24 cellular contexts compared by ENCODE assay signal in genomic region chr16:86910146-86910805, GRCh38.
DNase-seq lines count a peak whose midpoint lies in the region; ATAC-seq and TF ChIP-seq lines count a peak whose summit lies in the region.
"Had no signal": no experiment of that assay in that cellular context is flagged by ENCODE, and none has a peak within 500 bp of the region (broad histone marks: within the 10 kb centered on the region; RNA-seq: fewer than 3 reads in every experiment).

No MANE protein-coding gene starts in this region.

- BruUV-seq in A673 (replicated peaks; lab: Mats Ljungman, UMichigan), result no TSS peak

- H3K36me3 Mint-ChIP-seq in nephron progenitor cell (ENCODE audit: low read depth), result no peaks in the 10 kb centered on the region
- no peaks in the 10 kb centered on the region for H3K36me3 Mint-ChIP-seq in activated CD8-positive, alpha-beta T cell treated with anti-CD3 and anti-CD28 coated beads, Interleukin-2, amount 10 ng/mL, durations not matched to agents 7 days and 5 days (ENCODE audit: low read depth)
- H3K36me3 Mint-ChIP-seq: CD4-positive, CD25-positive, alpha-beta regulatory T cell had no signal

- DNase-seq in A673 (ENCODE audit: low spot score), result peak; percentile 80
- peak; percentile 50 for DNase-seq in glomerular visceral epithelial cell (ENCODE audit: extremely low spot score)
- DNase-seq in nephron progenitor cell, result no peak
- DNase-seq in NK-92 (lab: John Stamatoyannopoulos, UW; ENCODE audit: unreplicated experiment), result no peak
- no peak for DNase-seq in SK-N-SH
- no peak for DNase-seq in activated CD8-positive, alpha-beta T cell treated with anti-CD3 and anti-CD28 coated beads, Interleukin-2, amount 10 ng/mL, durations not matched to agents 7 days and 5 days
- DNase-seq: BE2C; CD4-positive, CD25-positive, alpha-beta regulatory T cell; EL; GF-D8; KBM-7; NCI-H1092 treated with DMSO at 0.1 percent for 48 hours; NCI-H146; NCI-H2029; NCI-H226; NCI-H510A treated with DMSO at 0.1 percent for 48 hours; NCI-H748 treated with DMSO at 0.1 percent for 48 hours; NK-92 treated with Interleukin-12 subunit alpha and Interleukin-12 subunit beta, amount 100 ng/mL, for 24 hours; SIG-M5 had no signal

- H3K4me1 Mint-ChIP-seq in nephron progenitor cell, result peaks cover 17% of the 10 kb centered on the region
- no peaks in the 10 kb centered on the region for H3K4me1 Mint-ChIP-seq in activated CD8-positive, alpha-beta T cell treated with anti-CD3 and anti-CD28 coated beads, Interleukin-2, amount 10 ng/mL, durations not matched to agents 7 days and 5 days (ENCODE audit: low read depth)
- H3K4me1 Mint-ChIP-seq: CD4-positive, CD25-positive, alpha-beta regulatory T cell had no signal

- CTCF ChIA-PET in A673 (lab: Charles Lee) (no interaction called here), HEK293 (lab: Yijun Ruan, JAX) (interaction anchor here (0.9 kb wide), 1 partner anchor 11 kb away, joined by 3 read pairs; no protein-coding TSS in a partner anchor), SK-N-SH (lab: Yijun Ruan, JAX) (no interaction called here)
- CTCF ChIA-PET in activated CD8-positive, alpha-beta T cell treated with anti-CD3 and anti-CD28 coated beads, Interleukin-2, amount 10 ng/mL, durations not matched to agents 7 days and 5 days (lab: Charles Lee), result no interaction called here

- TF ChIP-seq CTCF in A673 (conservative IDR thresholded peaks at IDR 0.05; ENCODE audit: low read depth, low read length) (no peak), HEK293 (tag by site-specific recombination; IDR thresholded peaks at IDR 0.05) (no peak), nephron progenitor cell (IDR thresholded peaks at IDR 0.05) (no peak), SK-N-SH (IDR thresholded peaks at IDR 0.05) (no peak)

- WGBS in SK-N-SH (ENCODE audit: low lambda C conversion rate), result 27% methylated on average over 13 of the region's 17 CpGs

- no peaks in the 10 kb centered on the region for H3K9me3 ChIP-seq in A673 (ENCODE audit: low read depth, low read length, poor library complexity, severe bottlenecking)
- H3K9me3 ChIP-seq in HEK293 (ENCODE audit: control insufficient read depth, insufficient read depth, low read depth, low read length), result no peaks in the 10 kb centered on the region
- H3K9me3 ChIP-seq in SK-N-SH, result no peaks in the 10 kb centered on the region
- H3K9me3 ChIP-seq: BE2C, HAP-1 had no signal

- TF ChIP-seq RAD21 in SK-N-SH (IDR thresholded peaks at IDR 0.05; ENCODE audit: low read length), result no peak

- no peak for ATAC-seq in GM18858 (IDR thresholded peaks at IDR 0.05; ENCODE audit: unreplicated experiment)
- no peak for ATAC-seq in activated CD8-positive, alpha-beta T cell treated with anti-CD3 and anti-CD28 coated beads, Interleukin-2, amount 10 ng/mL, durations not matched to agents 7 days and 5 days
- ATAC-seq: HepG2 had no signal

- no peaks in the 10 kb centered on the region for H3K79me2 ChIP-seq in SK-N-SH (ENCODE audit: insufficient read depth)

- POLR2A ChIA-PET in A673 (lab: Charles Lee; ENCODE audit: low non-redundant PET), result no interaction called here
- POLR2A ChIA-PET in HEK293 (lab: Yijun Ruan, JAX), result no interaction called here
- POLR2A ChIA-PET in SK-N-SH (lab: Yijun Ruan, JAX), result no interaction called here
- POLR2A ChIA-PET in activated CD8-positive, alpha-beta T cell treated with anti-CD3 and anti-CD28 coated beads, Interleukin-2, amount 10 ng/mL, durations not matched to agents 7 days and 5 days (lab: Charles Lee), result no interaction called here

- H3K27me3 Mint-ChIP-seq in nephron progenitor cell (ENCODE audit: low read depth, poor library complexity), result peaks cover 26% of the 10 kb centered on the region
- no peaks in the 10 kb centered on the region for H3K27me3 Mint-ChIP-seq in activated CD8-positive, alpha-beta T cell treated with anti-CD3 and anti-CD28 coated beads, Interleukin-2, amount 10 ng/mL, durations not matched to agents 7 days and 5 days (ENCODE audit: low read depth)
- H3K27me3 Mint-ChIP-seq: CD4-positive, CD25-positive, alpha-beta regulatory T cell had no signal

- H3K4me3 Mint-ChIP-seq in nephron progenitor cell, result peak overlapping the region; percentile 65
- no peak overlapping the region for H3K4me3 Mint-ChIP-seq in activated CD8-positive, alpha-beta T cell treated with anti-CD3 and anti-CD28 coated beads, Interleukin-2, amount 10 ng/mL, durations not matched to agents 7 days and 5 days
- H3K4me3 Mint-ChIP-seq: CD4-positive, CD25-positive, alpha-beta regulatory T cell had no signal

- peak overlapping the region; percentile 94 for H3K27ac Mint-ChIP-seq in nephron progenitor cell
- H3K27ac Mint-ChIP-seq in activated CD8-positive, alpha-beta T cell treated with anti-CD3 and anti-CD28 coated beads, Interleukin-2, amount 10 ng/mL, durations not matched to agents 7 days and 5 days, result no peak overlapping the region
- H3K27ac Mint-ChIP-seq: CD4-positive, CD25-positive, alpha-beta regulatory T cell had no signal

- H3F3A ChIP-seq in SK-N-SH (replicated peaks; ENCODE audit: insufficient read depth), result no peaks in the 10 kb centered on the region

- H3K4me1 ChIP-seq in A673 (ENCODE audit: insufficient read depth, low read length, poor library complexity, severe bottlenecking) (peaks cover 23% of the 10 kb centered on the region), HEK293 (ENCODE audit: control insufficient read depth, insufficient read depth, low read length) (no peaks in the 10 kb centered on the region), SK-N-SH (ENCODE audit: control insufficient read depth in 1 of 2, insufficient read depth in 2 of 2, low read depth in 1 of 2, low read length in 1 of 2) (no peaks in the 10 kb centered on the region)
- H3K4me1 ChIP-seq: BE2C, HAP-1 had no signal

- H3K4me3 ChIP-seq in A673 (ENCODE audit: low read depth, low read length, poor library complexity, severe bottlenecking), result no peak overlapping the region
- H3K4me3 ChIP-seq in HEK293 (ENCODE audit: low read depth, low read length), result no peak overlapping the region
- H3K4me3 ChIP-seq in SK-N-SH (ENCODE audit: low read depth in 2 of 2, low read length in 1 of 2), result no peak overlapping the region
- H3K4me3 ChIP-seq: HAP-1 had no signal

- H3K27ac ChIP-seq in A673 (ENCODE audit: low read depth, low read length, poor library complexity, severe bottlenecking), result peak overlapping the region; percentile 14
- H3K27ac ChIP-seq in HEK293 (ENCODE audit: extremely low read depth, low read depth, low read length), result no peak overlapping the region
- H3K27ac ChIP-seq in SK-N-SH (ENCODE audit: low read depth in 2 of 2, low read length in 1 of 2), result no peak overlapping the region
- H3K27ac ChIP-seq: HL-60 had no signal

- no peak overlapping the region for H3K9ac ChIP-seq in SK-N-SH

- no peak for TF ChIP-seq EP300 in SK-N-SH (IDR thresholded peaks at IDR 0.05; ENCODE audit: borderline replicate concordance in 1 of 2, low read depth in 1 of 2, low read length in 1 of 2)

- H3K27me3 ChIP-seq in A673 (replicated peaks; ENCODE audit: insufficient read depth, low read depth, low read length, poor library complexity), result no peaks in the 10 kb centered on the region
- H3K27me3 ChIP-seq in SK-N-SH (ENCODE audit: insufficient read depth), result no peaks in the 10 kb centered on the region; the same call in 1 of the 2 replicates

- H3K36me3 ChIP-seq in A673 (ENCODE audit: insufficient read depth, low read length, poor library complexity, severe bottlenecking), result no peaks in the 10 kb centered on the region
- no peaks in the 10 kb centered on the region for H3K36me3 ChIP-seq in HEK293 (ENCODE audit: control insufficient read depth in 2 of 2, insufficient read depth in 1 of 2, low read length in 2 of 2)
- H3K36me3 ChIP-seq in SK-N-SH (replicated peaks in 1 of 2; ENCODE audit: control insufficient read depth in 1 of 2, insufficient read depth in 2 of 2, low read length in 1 of 2), result no peaks in the 10 kb centered on the region
- H3K36me3 ChIP-seq: BE2C, HAP-1 had no signal

- no peak overlapping the region for H3K4me2 ChIP-seq in SK-N-SH

- no peaks in the 10 kb centered on the region for H3K9me3 Mint-ChIP-seq in nephron progenitor cell
- no peaks in the 10 kb centered on the region for H3K9me3 Mint-ChIP-seq in activated CD8-positive, alpha-beta T cell treated with anti-CD3 and anti-CD28 coated beads, Interleukin-2, amount 10 ng/mL, durations not matched to agents 7 days and 5 days (ENCODE audit: insufficient read depth)
- H3K9me3 Mint-ChIP-seq: CD4-positive, CD25-positive, alpha-beta regulatory T cell had no signal

- no peaks in the 10 kb centered on the region for H4K20me1 ChIP-seq in SK-N-SH (ENCODE audit: insufficient read depth)

- intact Hi-C loops in A673 (cut with micrococcal nuclease; ENCODE audit: unreplicated experiment), result no loop called here

- H3K9me2 ChIP-seq in SK-N-SH, result no peaks in the 10 kb centered on the region

- no peak overlapping the region for H2AFZ ChIP-seq in SK-N-SH (ENCODE audit: low read depth)

TF ChIP-seq in HEK293, 187 proteins besides CTCF, POLR2A, EP300 and RAD21:
- peak; percentile 20; the same call in 1 of the 2 replicates for TF ChIP-seq ZFHX2 (tag by site-specific recombination; conservative IDR thresholded peaks at IDR 0.05)
- TF ChIP-seq IKZF3 (tag by site-specific recombination; IDR thresholded peaks at IDR 0.05), result no peak
- TF ChIP-seq EGR2 (tag by site-specific recombination; IDR thresholded peaks at IDR 0.05; ENCODE audit: low read depth), result peak; percentile 39; the same call in 1 of the 2 replicates
TF ChIP-seq in HEK293: peak in this region for 2.

TF ChIP-seq in SK-N-SH, 30 proteins besides CTCF, POLR2A, EP300 and RAD21 (continues in another document):
- TF ChIP-seq YY1 (IDR thresholded peaks at IDR 0.05; ENCODE audit: low read depth), result no peak

Comparison
In these comparisons a context has a peak if more than half of its experiments do, and no peak if none do; other contexts are left out.
1. DNase-seq: peak in A673 (single experiment) and glomerular visceral epithelial cell (single experiment); none in nephron progenitor cell (single experiment), NK-92 (single experiment), SK-N-SH (single experiment) and activated CD8-positive, alpha-beta T cell treated with anti-CD3 and anti-CD28 coated beads, Interleukin-2, amount 10 ng/mL, durations not matched to agents 7 days and 5 days (single experiment).